1 cellular context compared by ENCODE assay signal in genomic region chr12:120091371-120092090, GRCh38.
A peak's percentile ranks its signal among the peaks of the same experiment; 100 is the strongest.
TF ChIP-seq lines count a peak whose summit lies in the region.

No MANE protein-coding gene starts in this region.

TF ChIP-seq in HEK293, 187 proteins besides CTCF, POLR2A, EP300 and RAD21 (continued from another document and continues in another):
- TF ChIP-seq ZNF350 (tag by site-specific recombination; IDR thresholded peaks at IDR 0.05) (no peak), PRDM1 (tag by site-specific recombination; IDR thresholded peaks at IDR 0.05) (no peak), ATF2 (tag by site-specific recombination; IDR thresholded peaks at IDR 0.05; ENCODE audit: low read depth) (no peak), ZNF600 (tag by site-specific recombination; IDR thresholded peaks at IDR 0.05) (no peak), ZNF169 (tag by site-specific recombination; IDR thresholded peaks at IDR 0.05) (no peak), ZIC2 (tag by site-specific recombination; IDR thresholded peaks at IDR 0.05) (no peak), ZNF549 (tag by site-specific recombination; IDR thresholded peaks at IDR 0.05) (no peak), MEIS1 (CRISPR knock-in tag; IDR thresholded peaks at IDR 0.05; ENCODE audit: borderline replicate concordance) (no peak), ZNF140 (tag by site-specific recombination; IDR thresholded peaks at IDR 0.05) (no peak), ZNF266 (tag by site-specific recombination; IDR thresholded peaks at IDR 0.05; ENCODE audit: low read depth) (no peak), PRDM6 (tag by site-specific recombination; IDR thresholded peaks at IDR 0.05) (no peak), ZNF571 (tag by site-specific recombination; IDR thresholded peaks at IDR 0.05) (peak; percentile 97), ZNF658 (tag by site-specific recombination; IDR thresholded peaks at IDR 0.05) (no peak), ZNF488 (tag by site-specific recombination; IDR thresholded peaks at IDR 0.05) (no peak), ZNF473 (tag by site-specific recombination; IDR thresholded peaks at IDR 0.05) (peak; percentile 96), ZNF677 (tag by site-specific recombination; IDR thresholded peaks at IDR 0.05) (peak; percentile 70; the same call in 1 of the 2 replicates), FEZF1 (tag by site-specific recombination; IDR thresholded peaks at IDR 0.05) (no peak), ZNF341 (tag by site-specific recombination; IDR thresholded peaks at IDR 0.05; ENCODE audit: low read depth) (no peak), ZNF701 (tag by site-specific recombination; IDR thresholded peaks at IDR 0.05) (no peak), ZNF175 (tag by site-specific recombination; IDR thresholded peaks at IDR 0.05) (no peak), KLF10 (tag by site-specific recombination; IDR thresholded peaks at IDR 0.05) (peak; percentile 88), ZNF449 (tag by site-specific recombination; IDR thresholded peaks at IDR 0.05) (no peak), SP7 (tag by site-specific recombination; IDR thresholded peaks at IDR 0.05) (no peak), ZNF777 (tag by site-specific recombination; IDR thresholded peaks at IDR 0.05; ENCODE audit: borderline replicate concordance) (0 out of 2 replicates have a peak, but pooled peaks have one; percentile 18), KLF16 (tag by site-specific recombination; IDR thresholded peaks at IDR 0.05) (no peak), ZBTB48 (tag by site-specific recombination; IDR thresholded peaks at IDR 0.05) (no peak), ZNF664 (tag by site-specific recombination; IDR thresholded peaks at IDR 0.05) (peak; percentile 95), ZNF398 (tag by site-specific recombination; IDR thresholded peaks at IDR 0.05) (peak; percentile 48; the same call in 1 of the 2 replicates), ZFHX2 (tag by site-specific recombination; conservative IDR thresholded peaks at IDR 0.05) (0 out of 2 replicates have a peak, but pooled peaks have one; percentile 11), ZNF23 (tag by site-specific recombination; IDR thresholded peaks at IDR 0.05; ENCODE audit: borderline replicate concordance) (no peak), ZNF324 (tag by site-specific recombination; IDR thresholded peaks at IDR 0.05) (peak; percentile 32; the same call in 1 of the 2 replicates), ZBTB11 (tag by site-specific recombination; conservative IDR thresholded peaks at IDR 0.05; ENCODE audit: low read depth) (no peak), HIC1 (tag by site-specific recombination; IDR thresholded peaks at IDR 0.05) (0 out of 2 replicates have a peak, but pooled peaks have one; percentile 41), PRDM2 (tag by site-specific recombination; IDR thresholded peaks at IDR 0.05; ENCODE audit: borderline replicate concordance) (no peak), ZNF660 (tag by site-specific recombination; IDR thresholded peaks at IDR 0.05) (peak; percentile 98), ZFP69B (tag by site-specific recombination; IDR thresholded peaks at IDR 0.05) (peak; percentile 63), ZNF830 (tag by site-specific recombination; IDR thresholded peaks at IDR 0.05; ENCODE audit: low read depth) (no peak), ZNF585B (tag by site-specific recombination; IDR thresholded peaks at IDR 0.05) (no peak), ZNF747 (tag by site-specific recombination; IDR thresholded peaks at IDR 0.05) (no peak), OVOL3 (tag by site-specific recombination; IDR thresholded peaks at IDR 0.05) (no peak), ZNF610 (tag by site-specific recombination; IDR thresholded peaks at IDR 0.05; ENCODE audit: borderline replicate concordance) (no peak), ZNF692 (tag by site-specific recombination; IDR thresholded peaks at IDR 0.05) (peak; percentile 65), ZNF624 (tag by site-specific recombination; IDR thresholded peaks at IDR 0.05) (peak; percentile 99)
